In genomic region chr5:164763211-164763610, GRCh38 we compare ENCODE assay signal across 30 cellular contexts.
"Had no signal": no experiment of that assay in that cellular context is flagged by ENCODE, and none has a peak within 500 bp of the region (broad histone marks: within the 10 kb centered on the region; RNA-seq: fewer than 3 reads in every experiment).

No MANE protein-coding gene starts in this region.

- H3K9me3 Mint-ChIP-seq: neural crest cell had no signal

- H3K4me3 ChIP-seq: ascending aorta, coronary artery, dorsolateral prefrontal cortex, left ventricle myocardium inferior, pancreas, prostate gland, skin epidermis, thoracic aorta, upper lobe of left lung, vagina had no signal

- H3K4me3 Mint-ChIP-seq: activated naive CD4-positive, alpha-beta T cell treated with anti-CD3 and anti-CD28 coated beads, Interleukin-2, amount 10 ng/mL, durations not matched to agents 7 days and 5 days; activated naive CD8-positive, alpha-beta T cell treated with anti-CD3 and anti-CD28 coated beads, Interleukin-2, amount 10 ng/mL, durations not matched to agents 7 days and 5 days; activated T-cell treated with anti-CD3 and anti-CD28 coated beads, Interleukin-2, amount 50 U/mL, for 24 hours; brain; naive thymus-derived CD4-positive, alpha-beta T cell; neural crest cell; stimulated activated effector memory CD8-positive, alpha-beta T cell treated with anti-CD3 and anti-CD28 coated beads, Interleukin-12 subunit alpha, Interleukin-12 subunit beta, amount 100 ng/mL, for 72 hours; stimulated activated naive CD8-positive, alpha-beta T cell treated with anti-CD3 and anti-CD28 coated beads, Interleukin-15, Interleukin-2, amounts not matched to agents 100 ng/mL and 50 ng/mL, for 24 hours had no signal

- H3K36me3 ChIP-seq: ascending aorta, left ventricle myocardium inferior, pancreas, prostate gland, thoracic aorta, upper lobe of left lung, vagina had no signal

- H3K27ac Mint-ChIP-seq: activated naive CD4-positive, alpha-beta T cell treated with anti-CD3 and anti-CD28 coated beads, Interleukin-2, amount 10 ng/mL, durations not matched to agents 7 days and 5 days; activated naive CD8-positive, alpha-beta T cell treated with anti-CD3 and anti-CD28 coated beads, Interleukin-2, amount 10 ng/mL, durations not matched to agents 7 days and 5 days; activated T-cell treated with anti-CD3 and anti-CD28 coated beads, Interleukin-2, amount 50 U/mL, for 24 hours; brain; naive thymus-derived CD4-positive, alpha-beta T cell; stimulated activated effector memory CD8-positive, alpha-beta T cell treated with anti-CD3 and anti-CD28 coated beads, Interleukin-12 subunit alpha, Interleukin-12 subunit beta, amount 100 ng/mL, for 72 hours; stimulated activated naive CD8-positive, alpha-beta T cell treated with anti-CD3 and anti-CD28 coated beads, Interleukin-15, Interleukin-2, amounts not matched to agents 100 ng/mL and 50 ng/mL, for 24 hours had no signal

- H3K4me1 ChIP-seq: ascending aorta, left ventricle myocardium inferior, pancreas, prostate gland, upper lobe of left lung, vagina had no signal

- H3K27me3 Mint-ChIP-seq: activated naive CD4-positive, alpha-beta T cell treated with anti-CD3 and anti-CD28 coated beads, Interleukin-2, amount 10 ng/mL, durations not matched to agents 7 days and 5 days; activated naive CD8-positive, alpha-beta T cell treated with anti-CD3 and anti-CD28 coated beads, Interleukin-2, amount 10 ng/mL, durations not matched to agents 7 days and 5 days; activated T-cell treated with anti-CD3 and anti-CD28 coated beads, Interleukin-2, amount 50 U/mL, for 24 hours; naive thymus-derived CD4-positive, alpha-beta T cell; stimulated activated naive CD8-positive, alpha-beta T cell treated with anti-CD3 and anti-CD28 coated beads, Interleukin-15, Interleukin-2, amounts not matched to agents 100 ng/mL and 50 ng/mL, for 24 hours had no signal

- H3K27me3 ChIP-seq: ascending aorta, pancreas, upper lobe of left lung, vagina had no signal

- H3K27ac ChIP-seq: ascending aorta, coronary artery, dorsolateral prefrontal cortex, left ventricle myocardium inferior, pancreas, prostate gland, skin epidermis, thoracic aorta, upper lobe of left lung, vagina had no signal

- ATAC-seq: activated CD4-positive, CD25-positive, alpha-beta regulatory T cell treated with anti-CD3 and anti-CD28 coated beads, Interleukin-2, amount 50 U/mL, for 24 hours; naive thymus-derived CD4-positive, alpha-beta T cell; pancreas; sciatic nerve; stimulated activated effector memory CD8-positive, alpha-beta T cell treated with anti-CD3 and anti-CD28 coated beads, Interleukin-12 subunit alpha, Interleukin-12 subunit beta, amount 100 ng/mL, for 72 hours had no signal

- H3K4me1 Mint-ChIP-seq: activated naive CD4-positive, alpha-beta T cell treated with anti-CD3 and anti-CD28 coated beads, Interleukin-2, amount 10 ng/mL, durations not matched to agents 7 days and 5 days; activated naive CD8-positive, alpha-beta T cell treated with anti-CD3 and anti-CD28 coated beads, Interleukin-2, amount 10 ng/mL, durations not matched to agents 7 days and 5 days; brain; naive thymus-derived CD4-positive, alpha-beta T cell; neural crest cell; stimulated activated effector memory CD8-positive, alpha-beta T cell treated with anti-CD3 and anti-CD28 coated beads, Interleukin-12 subunit alpha, Interleukin-12 subunit beta, amount 100 ng/mL, for 72 hours had no signal

- DNase-seq: activated CD4-positive, alpha-beta T cell treated with anti-CD3 and anti-CD28 coated beads for 48 hours; activated CD4-positive, alpha-beta T cell treated with anti-CD3 and anti-CD28 coated beads, Interleukin-2, amount 50 U/mL, for 48 hours; activated CD8-positive, alpha-beta memory T cell treated with anti-CD3 and anti-CD28 coated beads, Interleukin-2, amount 50 U/mL, for 4 hours; activated gamma-delta T cell; activated naive CD4-positive, alpha-beta T cell treated with anti-CD3 and anti-CD28 coated beads, Interleukin-2, amount 10 ng/mL, durations not matched to agents 7 days and 5 days; activated naive CD8-positive, alpha-beta T cell treated with anti-CD3 and anti-CD28 coated beads, Interleukin-2, amount 10 ng/mL, durations not matched to agents 7 days and 5 days; activated T-cell treated with anti-CD3 and anti-CD28 coated beads, Interleukin-2, amount 50 U/mL, for 24 hours; dorsolateral prefrontal cortex; effector memory CD4-positive, alpha-beta T cell; left ventricle myocardium inferior; midbrain; naive thymus-derived CD4-positive, alpha-beta T cell; nucleus accumbens; pancreas; retina; stimulated activated CD4-positive, alpha-beta T cell treated with anti-CD3 and anti-CD28 coated beads, Interleukin-12 subunit alpha, Interleukin-12 subunit beta, amount 100 ng/mL, for 4 hours; stimulated activated CD4-positive, alpha-beta T cell treated with anti-CD3 and anti-CD28 coated beads, Interleukin-4, amount 100 ng/mL, for 24 hours; upper lobe of left lung had no signal

- H3K36me3 Mint-ChIP-seq: activated naive CD4-positive, alpha-beta T cell treated with anti-CD3 and anti-CD28 coated beads, Interleukin-2, amount 10 ng/mL, durations not matched to agents 7 days and 5 days; activated naive CD8-positive, alpha-beta T cell treated with anti-CD3 and anti-CD28 coated beads, Interleukin-2, amount 10 ng/mL, durations not matched to agents 7 days and 5 days; brain; naive thymus-derived CD4-positive, alpha-beta T cell; stimulated activated effector memory CD8-positive, alpha-beta T cell treated with anti-CD3 and anti-CD28 coated beads, Interleukin-12 subunit alpha, Interleukin-12 subunit beta, amount 100 ng/mL, for 72 hours had no signal
